23 cellular contexts compared by ENCODE assay signal in genomic region chr2:56208380-56208779, GRCh38. TPM values are rescaled to one million over a fixed set of nuclear protein-coding genes. Genes with fewer than 3 reads are reported as not detected.
DNase-seq lines count a peak whose midpoint lies in the region; TF ChIP-seq lines count a peak whose summit lies in the region.
"Had no signal": no experiment of that assay in that cellular context is flagged by ENCODE, and none has a peak within 500 bp of the region (broad histone marks: within the 10 kb centered on the region; RNA-seq: fewer than 3 reads in every experiment).

No MANE protein-coding gene starts in this region.

- H3K27me3 Mint-ChIP-seq in nephron progenitor cell (ENCODE audit: low read depth, poor library complexity) = peaks cover 3% of the 10 kb centered on the region
- H3K27me3 Mint-ChIP-seq: CD4-positive, CD25-positive, alpha-beta regulatory T cell; CD8-positive, alpha-beta memory T cell had no signal

- no peaks in the 10 kb centered on the region for H3K36me3 ChIP-seq in effector memory CD4-positive, alpha-beta T cell (ENCODE audit: control insufficient read depth, insufficient read depth, low read length)
- H3K36me3 ChIP-seq: BE2C, BLaER1 had no signal

- no peaks in the 10 kb centered on the region for H3K4me1 ChIP-seq in effector memory CD4-positive, alpha-beta T cell (ENCODE audit: control insufficient read depth, insufficient read depth, low read length, poor library complexity, severe bottlenecking)
- H3K4me1 ChIP-seq: BE2C, BLaER1 had no signal

- no peaks in the 10 kb centered on the region for H3K9me3 ChIP-seq in effector memory CD4-positive, alpha-beta T cell (ENCODE audit: control insufficient read depth, low read length)
- H3K9me3 ChIP-seq: BE2C, BLaER1 had no signal

- no peak overlapping the region for H3K4me3 ChIP-seq in fibroblast of villous mesenchyme (ENCODE audit: low read depth, low read length)
- H3K4me3 ChIP-seq in effector memory CD4-positive, alpha-beta T cell (ENCODE audit: insufficient read depth, low read depth, low read length, poor library complexity, severe bottlenecking) = no peak overlapping the region
- H3K4me3 ChIP-seq: BLaER1 had no signal

- no peaks in the 10 kb centered on the region for H3K27me3 ChIP-seq in effector memory CD4-positive, alpha-beta T cell (replicated peaks; ENCODE audit: control insufficient read depth, insufficient read depth, low read length, poor library complexity, severe bottlenecking)
- H3K27me3 ChIP-seq: BE2C, BLaER1 had no signal

- H3K4me1 Mint-ChIP-seq in nephron progenitor cell = no peaks in the 10 kb centered on the region
- H3K4me1 Mint-ChIP-seq: CD14-positive monocyte; CD4-positive, alpha-beta memory T cell; CD4-positive, CD25-positive, alpha-beta regulatory T cell; CD8-positive, alpha-beta memory T cell had no signal

- DNase-seq in fibroblast of villous mesenchyme (ENCODE audit: low read depth) (peak; percentile 18), nephron progenitor cell (no peak), T-helper 9 cell (no peak), NCI-H1092 (lab: John Stamatoyannopoulos, UW) (no peak)
- DNase-seq in effector memory CD4-positive, alpha-beta T cell = no peak
- DNase-seq: 8988T; ACHN; BE2C; C1 segment of cervical spinal cord; CD4-positive, alpha-beta memory T cell; CD4-positive, CD25-positive, alpha-beta regulatory T cell; CD8-positive, alpha-beta memory T cell; COR-L47; DMS 273 treated with DMSO at 0.1 percent for 48 hours; DMS153; DMS53; DMS79; DND-41; GF-D8 had no signal

- H3K9me3 Mint-ChIP-seq in nephron progenitor cell = peaks cover 4% of the 10 kb centered on the region

- no peaks in the 10 kb centered on the region for H3K36me3 Mint-ChIP-seq in nephron progenitor cell (ENCODE audit: low read depth)
- H3K36me3 Mint-ChIP-seq: CD14-positive monocyte; CD4-positive, alpha-beta memory T cell; CD4-positive, CD25-positive, alpha-beta regulatory T cell; CD8-positive, alpha-beta memory T cell had no signal

- TF ChIP-seq CTCF in 22Rv1 (IDR thresholded peaks at IDR 0.05) (no peak), VCaP (conservative IDR thresholded peaks at IDR 0.05) (no peak), fibroblast of villous mesenchyme (IDR thresholded peaks at IDR 0.05; ENCODE audit: insufficient read depth, low read depth, low read length) (no peak), nephron progenitor cell (IDR thresholded peaks at IDR 0.05) (no peak)

- no peak overlapping the region for H3K4me3 Mint-ChIP-seq in nephron progenitor cell
- H3K4me3 Mint-ChIP-seq: CD14-positive monocyte; CD4-positive, alpha-beta memory T cell; CD4-positive, CD25-positive, alpha-beta regulatory T cell; CD8-positive, alpha-beta memory T cell had no signal

- H3K27ac ChIP-seq in 22Rv1 = peak overlapping the region; percentile 69
- H3K27ac ChIP-seq in VCaP = peak overlapping the region; percentile 51
- H3K27ac ChIP-seq in effector memory CD4-positive, alpha-beta T cell (ENCODE audit: insufficient read depth, low read length, poor library complexity, severe bottlenecking) = no peak overlapping the region
- H3K27ac ChIP-seq: BLaER1 had no signal

- peak overlapping the region; percentile 19 for H3K27ac Mint-ChIP-seq in nephron progenitor cell
- H3K27ac Mint-ChIP-seq: CD14-positive monocyte; CD4-positive, alpha-beta memory T cell; CD4-positive, CD25-positive, alpha-beta regulatory T cell; CD8-positive, alpha-beta memory T cell had no signal

RNA-seq across cellular contexts. Expression of gene CCDC85A, which starts 24.6 kb away (rescaled TPM):
- total RNA-seq in fibroblast of villous mesenchyme = 2.3 and 5.2 TPM in 2 replicates
- total RNA-seq: CD4-positive, alpha-beta memory T cell; CD4-positive, CD25-positive, alpha-beta regulatory T cell; CD8-positive, alpha-beta memory T cell had no signal
